Comparison of ENCODE assay signal across 35 cellular contexts in genomic region chr20:62009322-62009721, GRCh38.
"Had no signal": no experiment of that assay in that cellular context is flagged by ENCODE, and none has a peak within 500 bp of the region (broad histone marks: within the 10 kb centered on the region; RNA-seq: fewer than 3 reads in every experiment).

No MANE protein-coding gene starts in this region.

- H3K9me3 Mint-ChIP-seq: activated B cell treated with CpG ODN at 0.5 μM for 24 hours; activated CD8-positive, alpha-beta T cell treated with anti-CD3 and anti-CD28 coated beads for 36 hours; activated naive CD4-positive, alpha-beta T cell treated with anti-CD3 and anti-CD28 coated beads for 36 hours; activated naive CD4-positive, alpha-beta T cell treated with anti-CD3 and anti-CD28 coated beads, Interleukin-2, amount 50 U/mL, for 24 hours; activated naive CD8-positive, alpha-beta T cell treated with anti-CD3 and anti-CD28 coated beads for 36 hours; activated naive CD8-positive, alpha-beta T cell treated with anti-CD3 and anti-CD28 coated beads, Interleukin-2, amount 50 U/mL, for 24 hours; activated T-helper 1 cell treated with anti-CD3 and anti-CD28 coated beads, Interleukin-12 subunit alpha, Interleukin-12 subunit beta, Interleukin-2, Interleukin-4 antibody, amounts not matched to agents 30 ng/mL and 10 ng/mL and 1 ng/mL, durations not matched to agents 14 hours and 24 hours and 36 hours; activated T-helper 2 cell treated with anti-CD3 and anti-CD28 coated beads, Interferon-gamma antibody, Interleukin-2, Interleukin-4, amounts not matched to agents 10 μg/mL and 5 μg/mL and 100 μg/mL, durations not matched to agents 14 hours and 24 hours and 36 hours; brain; T-cell; T-helper 1 cell treated with Interleukin-12 subunit alpha and Interleukin-12 subunit beta and Interleukin-4 antibody, amounts not matched to agents 30 μg/mL and 1 μg/mL, for 36 hours; T-helper 2 cell treated with Interferon-gamma antibody and Interleukin-4, amounts not matched to agents 5 μg/mL and 100 μg/mL, for 36 hours had no signal

- DNase-seq: activated B cell treated with CpG ODN at 0.5 μM for 24 hours; activated CD4-positive, alpha-beta T cell treated with anti-CD3 and anti-CD28 coated beads for 48 hours; activated CD4-positive, alpha-beta T cell treated with anti-CD3 and anti-CD28 coated beads, Interleukin-2, amount 50 U/mL, for 1 hour; activated CD4-positive, alpha-beta T cell treated with anti-CD3 and anti-CD28 coated beads, Interleukin-2, amount 50 U/mL, for 48 hours; activated CD8-positive, alpha-beta memory T cell treated with anti-CD3 and anti-CD28 coated beads, Interleukin-2, amount 10 ng/mL, durations not matched to agents 7 days and 5 days; activated CD8-positive, alpha-beta memory T cell treated with anti-CD3 and anti-CD28 coated beads, Interleukin-2, amount 50 U/mL, for 4 hours; activated CD8-positive, alpha-beta T cell treated with anti-CD3 and anti-CD28 coated beads for 36 hours; activated effector memory CD4-positive, alpha-beta T cell treated with anti-CD3 and anti-CD28 coated beads, Interleukin-2, amount 50 U/mL, for 16 hours; activated naive CD4-positive, alpha-beta T cell treated with anti-CD3 and anti-CD28 coated beads for 36 hours; activated naive CD8-positive, alpha-beta T cell treated with anti-CD3 and anti-CD28 coated beads for 36 hours; activated naive CD8-positive, alpha-beta T cell treated with anti-CD3 and anti-CD28 coated beads, Interleukin-2, amount 50 U/mL, for 24 hours; activated T-cell treated with anti-CD3 and anti-CD28 coated beads, Interleukin-2, amount 50 U/mL, for 1 hour; activated T-cell treated with anti-CD3 and anti-CD28 coated beads, Interleukin-2, amount 50 U/mL, for 48 hours; adrenal gland; amygdala; central memory CD4-positive, alpha-beta T cell; cerebellar nuclear complex; colonic mucosa; effector CD8-positive, alpha-beta T cell; foreskin fibroblast; head of caudate nucleus; T-cell; T1000; WERI-Rb-1 had no signal

- H3K9me3 ChIP-seq: adrenal gland, ascending aorta, breast epithelium, colonic mucosa had no signal

- ATAC-seq: activated CD4-positive, CD25-positive, alpha-beta regulatory T cell treated with anti-CD3 and anti-CD28 coated beads, Interleukin-2, amount 50 U/mL, for 24 hours; activated CD8-positive, alpha-beta memory T cell treated with anti-CD3 and anti-CD28 coated beads, Interleukin-2, amount 10 ng/mL, durations not matched to agents 7 days and 5 days; activated CD8-positive, alpha-beta T cell treated with anti-CD3 and anti-CD28 coated beads for 36 hours; activated naive CD8-positive, alpha-beta T cell treated with anti-CD3 and anti-CD28 coated beads, Interleukin-2, amount 50 U/mL, for 24 hours; esophagus mucosa; T-cell had no signal

- H3K27ac Mint-ChIP-seq: activated B cell treated with CpG ODN at 0.5 μM for 24 hours; activated CD8-positive, alpha-beta memory T cell treated with anti-CD3 and anti-CD28 coated beads, Interleukin-2, amount 10 ng/mL, durations not matched to agents 7 days and 5 days; activated CD8-positive, alpha-beta T cell treated with anti-CD3 and anti-CD28 coated beads for 36 hours; activated naive CD4-positive, alpha-beta T cell treated with anti-CD3 and anti-CD28 coated beads for 36 hours; activated naive CD4-positive, alpha-beta T cell treated with anti-CD3 and anti-CD28 coated beads, Interleukin-2, amount 50 U/mL, for 24 hours; activated naive CD8-positive, alpha-beta T cell treated with anti-CD3 and anti-CD28 coated beads for 36 hours; activated naive CD8-positive, alpha-beta T cell treated with anti-CD3 and anti-CD28 coated beads, Interleukin-2, amount 50 U/mL, for 24 hours; activated T-helper 1 cell treated with anti-CD3 and anti-CD28 coated beads, Interleukin-12 subunit alpha, Interleukin-12 subunit beta, Interleukin-2, Interleukin-4 antibody, amounts not matched to agents 30 ng/mL and 10 ng/mL and 1 ng/mL, durations not matched to agents 14 hours and 24 hours and 36 hours; activated T-helper 2 cell treated with anti-CD3 and anti-CD28 coated beads, Interferon-gamma antibody, Interleukin-2, Interleukin-4, amounts not matched to agents 10 μg/mL and 5 μg/mL and 100 μg/mL, durations not matched to agents 14 hours and 24 hours and 36 hours; brain; T-cell; T-helper 1 cell treated with Interleukin-12 subunit alpha and Interleukin-12 subunit beta and Interleukin-4 antibody, amounts not matched to agents 30 μg/mL and 1 μg/mL, for 36 hours; T-helper 2 cell treated with Interferon-gamma antibody and Interleukin-4, amounts not matched to agents 5 μg/mL and 100 μg/mL, for 36 hours had no signal

- H3K36me3 ChIP-seq: breast epithelium had no signal

- H3K4me3 Mint-ChIP-seq: activated B cell treated with CpG ODN at 0.5 μM for 24 hours; activated CD8-positive, alpha-beta memory T cell treated with anti-CD3 and anti-CD28 coated beads, Interleukin-2, amount 10 ng/mL, durations not matched to agents 7 days and 5 days; activated CD8-positive, alpha-beta T cell treated with anti-CD3 and anti-CD28 coated beads for 36 hours; activated naive CD4-positive, alpha-beta T cell treated with anti-CD3 and anti-CD28 coated beads for 36 hours; activated naive CD4-positive, alpha-beta T cell treated with anti-CD3 and anti-CD28 coated beads, Interleukin-2, amount 50 U/mL, for 24 hours; activated naive CD8-positive, alpha-beta T cell treated with anti-CD3 and anti-CD28 coated beads for 36 hours; activated naive CD8-positive, alpha-beta T cell treated with anti-CD3 and anti-CD28 coated beads, Interleukin-2, amount 50 U/mL, for 24 hours; activated T-helper 1 cell treated with anti-CD3 and anti-CD28 coated beads, Interleukin-12 subunit alpha, Interleukin-12 subunit beta, Interleukin-2, Interleukin-4 antibody, amounts not matched to agents 30 ng/mL and 10 ng/mL and 1 ng/mL, durations not matched to agents 14 hours and 24 hours and 36 hours; brain; T-cell; T-helper 1 cell treated with Interleukin-12 subunit alpha and Interleukin-12 subunit beta and Interleukin-4 antibody, amounts not matched to agents 30 μg/mL and 1 μg/mL, for 36 hours; T-helper 2 cell treated with Interferon-gamma antibody and Interleukin-4, amounts not matched to agents 5 μg/mL and 100 μg/mL, for 36 hours had no signal

- H3K27me3 ChIP-seq: adrenal gland, ascending aorta, breast epithelium, cardiac muscle cell, colonic mucosa had no signal

- H3K27ac ChIP-seq: adrenal gland, ascending aorta, breast epithelium, cardiac muscle cell, colonic mucosa, WERI-Rb-1 had no signal

- H3K4me1 ChIP-seq: adrenal gland, ascending aorta, breast epithelium, colonic mucosa had no signal

- H3K27me3 Mint-ChIP-seq: activated B cell treated with CpG ODN at 0.5 μM for 24 hours; activated CD8-positive, alpha-beta memory T cell treated with anti-CD3 and anti-CD28 coated beads, Interleukin-2, amount 10 ng/mL, durations not matched to agents 7 days and 5 days; activated CD8-positive, alpha-beta T cell treated with anti-CD3 and anti-CD28 coated beads for 36 hours; activated naive CD4-positive, alpha-beta T cell treated with anti-CD3 and anti-CD28 coated beads, Interleukin-2, amount 50 U/mL, for 24 hours; activated naive CD8-positive, alpha-beta T cell treated with anti-CD3 and anti-CD28 coated beads for 36 hours; activated naive CD8-positive, alpha-beta T cell treated with anti-CD3 and anti-CD28 coated beads, Interleukin-2, amount 50 U/mL, for 24 hours; brain; T-cell had no signal

- H3K4me3 ChIP-seq: adrenal gland, ascending aorta, breast epithelium, cardiac muscle cell, colonic mucosa had no signal
